ENCODE assay signal across 19 cellular contexts in genomic region chr6:121223212-121223611, GRCh38.
"Had no signal": no experiment of that assay in that cellular context is flagged by ENCODE, and none has a peak within 500 bp of the region (broad histone marks: within the 10 kb centered on the region; RNA-seq: fewer than 3 reads in every experiment).

No MANE protein-coding gene starts in this region.

- H3K4me2 ChIP-seq: KMS-11, SK-N-SH had no signal

- ATAC-seq: K562 had no signal

- DNase-seq: MM.1S, NCI-H1092 treated with DMSO at 0.1 percent for 48 hours, NCI-H1436, NCI-H187, NCI-H2029, NCI-H2081 treated with DMSO at 0.1 percent for 48 hours, NCI-H2171, NCI-H446, NCI-H510A, NCI-H524 treated with DMSO at 0.1 percent for 48 hours, NCI-H69, NCI-H774, RPMI8226, SHP77, SK-N-SH had no signal

- H3K9me3 ChIP-seq: SK-N-SH had no signal

- H3K9me2 ChIP-seq: SK-N-SH had no signal

- H3K27ac Mint-ChIP-seq: IgD-negative memory B cell had no signal

- H3K27me3 Mint-ChIP-seq: IgD-negative memory B cell had no signal

- H3K4me3 Mint-ChIP-seq: IgD-negative memory B cell had no signal

- H3K4me3 ChIP-seq: K562 had no signal

- H3K9ac ChIP-seq: KMS-11, SK-N-SH had no signal

- H3K27ac ChIP-seq: HL-60, KMS-11 had no signal
